10 cellular contexts compared by ENCODE assay signal in genomic region chr15:75723171-75723846, GRCh38. TPM values are rescaled to one million over a fixed set of nuclear protein-coding genes. Genes with fewer than 3 reads are reported as not detected.
DNase-seq lines count a peak whose midpoint lies in the region; ATAC-seq and TF ChIP-seq lines count a peak whose summit lies in the region.
"Had no signal": no experiment of that assay in that cellular context is flagged by ENCODE, and none has a peak within 500 bp of the region (broad histone marks: within the 10 kb centered on the region; RNA-seq: fewer than 3 reads in every experiment).

No MANE protein-coding gene starts in this region.

- H3K36me3 Mint-ChIP-seq in memory B cell, result no peaks in the 10 kb centered on the region

- peaks cover 54% of the 10 kb centered on the region for H3K4me1 ChIP-seq in suprapubic skin

- peak; percentile 23 for DNase-seq in NCI-H2196 (lab: John Stamatoyannopoulos, UW; ENCODE audit: unreplicated experiment)
- no peak for DNase-seq in NCI-H2196 treated with DMSO at 0.1 percent for 48 hours (lab: John Stamatoyannopoulos, UW; ENCODE audit: unreplicated experiment)
- no peak for DNase-seq in brain microvascular endothelial cell
- DNase-seq in memory B cell (ENCODE audit: low spot score in 2 of 2), result no peak
- DNase-seq in suprapubic skin (ENCODE audit: low spot score in 2 of 2), result no peak
- DNase-seq in activated CD4-positive, CD25-positive, alpha-beta regulatory T cell treated with anti-CD3 and anti-CD28 coated beads, Interleukin-2, amount 50 U/mL, for 72 hours, result no peak
- no peak for DNase-seq in stimulated activated naive CD4-positive, alpha-beta T cell (lab: John Stamatoyannopoulos, UW)
- no peak for DNase-seq in EL
- DNase-seq: NCI-H187 treated with DMSO at 0.1 percent for 48 hours had no signal

- H3K4me3 Mint-ChIP-seq in memory B cell, result no peak overlapping the region

- TF ChIP-seq POLR2A in suprapubic skin (IDR thresholded peaks at IDR 0.05), result no peak

- H3K27me3 ChIP-seq in brain microvascular endothelial cell (replicated peaks) (no peaks in the 10 kb centered on the region), suprapubic skin (no peaks in the 10 kb centered on the region)

- peak overlapping the region; percentile 83 for H3K27ac Mint-ChIP-seq in memory B cell

- no peak overlapping the region for H3K4me3 ChIP-seq in brain microvascular endothelial cell (ENCODE audit: low read depth, low read length)
- H3K4me3 ChIP-seq in suprapubic skin, result no peak overlapping the region

- H3K36me3 ChIP-seq in brain microvascular endothelial cell (replicated peaks), result no peaks in the 10 kb centered on the region
- no peaks in the 10 kb centered on the region for H3K36me3 ChIP-seq in suprapubic skin

- peak; percentile 15 for ATAC-seq in memory B cell (ENCODE audit: low read depth)

- H3K9me3 ChIP-seq in suprapubic skin, result no peaks in the 10 kb centered on the region

- H3K4me1 Mint-ChIP-seq in memory B cell, result peaks cover 5% of the 10 kb centered on the region

- no peaks in the 10 kb centered on the region for H3K9me3 Mint-ChIP-seq in memory B cell

- H3K27ac ChIP-seq in brain microvascular endothelial cell (peak overlapping the region; percentile 63), suprapubic skin (peak overlapping the region; percentile 67)

- no peak for TF ChIP-seq EP300 in suprapubic skin (IDR thresholded peaks at IDR 0.05)

- 54% methylated on average over 8 of the region's 8 CpGs for WGBS in suprapubic skin

- in situ Hi-C loops in brain microvascular endothelial cell (cut with HindIII; ENCODE audit: low pct_ligation_motif_present, low sequenced_read_pairs), result no loop called here

- peaks cover 27% of the 10 kb centered on the region for H3K27me3 Mint-ChIP-seq in memory B cell

- TF ChIP-seq CTCF in brain microvascular endothelial cell (IDR thresholded peaks at IDR 0.05; ENCODE audit: low read depth, low read length, missing control alignments) (no peak), suprapubic skin (IDR thresholded peaks at IDR 0.05) (no peak)

RNA-seq across cellular contexts. Expression of gene CSPG4, which starts 10.7 kb away (rescaled TPM):
- total RNA-seq in suprapubic skin, result 10 to 100 TPM; 12.8 to 19.7 (median 14.0) TPM
- total RNA-seq: T-helper 2 cell treated with Interferon-gamma antibody and Interleukin-4, amounts not matched to agents 100 ng/mL and 5 ng/mL, for 36 hours had no signal
